Comparison of ENCODE assay signal across 8 cellular contexts in genomic region chr11:60887531-60887930, GRCh38. TPM values are rescaled to one million over a fixed set of nuclear protein-coding genes. Genes with fewer than 3 reads are reported as not detected.
DNase-seq lines count a peak whose midpoint lies in the region; ATAC-seq and TF ChIP-seq lines count a peak whose summit lies in the region.

No MANE protein-coding gene starts in this region.

- H3K4me1 Mint-ChIP-seq in activated CD4-positive, alpha-beta T cell treated with anti-CD3 and anti-CD28 coated beads for 36 hours: no peaks in the 10 kb centered on the region

- POLR2A ChIA-PET in activated CD4-positive, alpha-beta T cell treated with anti-CD3 and anti-CD28 coated beads for 36 hours (lab: Charles Lee): interaction anchor here (0.8 to 1.1 kb wide), 3 partner anchors 24 to 85 kb away, joined by 3 to 5 read pairs (median 4); no protein-coding TSS in a partner anchor
- POLR2A ChIA-PET in OCI-LY7 (lab: Charles Lee): interaction anchor here (1.2 to 1.5 kb wide), 3 partner anchors 9 to 55 kb away, joined by 3 to 7 read pairs (median 4); no protein-coding TSS in a partner anchor

- H3K27me3 ChIP-seq in body of pancreas (no peaks in the 10 kb centered on the region), aorta (ENCODE audit: control insufficient read depth in 1 of 2, insufficient read depth in 2 of 2, low read length in 1 of 2) (no peaks in the 10 kb centered on the region)

- no peak overlapping the region for H3K4me2 ChIP-seq in OCI-LY7 (ENCODE audit: low read length)

- no peaks in the 10 kb centered on the region for H4K20me1 ChIP-seq in OCI-LY7 (ENCODE audit: insufficient read depth, low read length)

- H3K9me3 ChIP-seq in OCI-LY7 (ENCODE audit: low read length) (no peaks in the 10 kb centered on the region), body of pancreas (no peaks in the 10 kb centered on the region), aorta (ENCODE audit: control insufficient read depth, low read length) (no peaks in the 10 kb centered on the region)

- no peaks in the 10 kb centered on the region for H3K79me2 ChIP-seq in OCI-LY7 (ENCODE audit: insufficient read depth, low read depth, low read length)

- H3K9me2 ChIP-seq in OCI-LY7 (ENCODE audit: insufficient read depth, low read length): no peaks in the 10 kb centered on the region

- WGBS in body of pancreas, 2 donors: 50 to 66% methylated on average over 4 to 5 of the region's 5 CpGs
- WGBS in aorta, 2 donors: 60 to 61% methylated on average over 5 of the region's 5 CpGs

- peak; percentile 60 for DNase-seq in activated CD4-positive, alpha-beta T cell treated with anti-CD3 and anti-CD28 coated beads for 36 hours
- DNase-seq in activated CD4-positive, alpha-beta T cell treated with anti-CD3 and anti-CD28 coated beads for 1 hour: no peak
- peak; percentile 16 for DNase-seq in HPDE6-E6E7 (ENCODE audit: extremely low spot score)
- peak; percentile 57 for DNase-seq in OCI-LY7 (ENCODE audit: low spot score)
- DNase-seq in body of pancreas: peak; percentile 41 to 66 (median 60)
- DNase-seq in left colon: peak in 1 of 2 donors; percentile 72
- no peak for DNase-seq in aorta

- peaks cover 38% of the 10 kb centered on the region for H3K36me3 Mint-ChIP-seq in activated CD4-positive, alpha-beta T cell treated with anti-CD3 and anti-CD28 coated beads for 36 hours (ENCODE audit: low read depth)

- H3K4me1 ChIP-seq in OCI-LY7 (ENCODE audit: insufficient read depth, low read length, poor library complexity, severe bottlenecking): no peaks in the 10 kb centered on the region
- H3K4me1 ChIP-seq in body of pancreas: no peaks in the 10 kb centered on the region
- H3K4me1 ChIP-seq in aorta (ENCODE audit: control insufficient read depth in 1 of 2, insufficient read depth in 2 of 2, low read length in 2 of 2): no peaks in the 10 kb centered on the region

- no TSS peak for BruUV-seq in OCI-LY7 (replicated peaks; lab: Mats Ljungman, UMichigan)

- H3K36me3 ChIP-seq in OCI-LY7 (ENCODE audit: insufficient read depth, low read length) (peaks cover 44% of the 10 kb centered on the region), body of pancreas (replicated peaks in 1 of 2; ENCODE audit: insufficient read depth in 1 of 2, low read depth in 2 of 2) (peaks cover 0 to 5% of the 10 kb centered on the region in 2 donors), aorta (ENCODE audit: control insufficient read depth in 1 of 2, insufficient read depth in 2 of 2, low read length in 1 of 2) (no peaks in the 10 kb centered on the region)

- TF ChIP-seq CTCF in OCI-LY7 (conservative IDR thresholded peaks at IDR 0.05; ENCODE audit: low read length) (peak; percentile 79), body of pancreas (IDR thresholded peaks at IDR 0.05) (peak in 6 of 7 experiments; percentile 13 to 61 (median 50))

- H3K9me3 Mint-ChIP-seq in activated CD4-positive, alpha-beta T cell treated with anti-CD3 and anti-CD28 coated beads for 36 hours (ENCODE audit: low read depth): no peaks in the 10 kb centered on the region

- TF ChIP-seq POLR2A in body of pancreas (IDR thresholded peaks at IDR 0.05): no peak

- CTCF ChIA-PET in activated CD4-positive, alpha-beta T cell treated with anti-CD3 and anti-CD28 coated beads for 36 hours (lab: Charles Lee): interaction anchor here (0.5 to 3.6 kb wide), 13 partner anchors 9 to 299 kb away, joined by 3 to 74 read pairs (median 4); no protein-coding TSS in a partner anchor
- CTCF ChIA-PET in OCI-LY7 (lab: Charles Lee; ENCODE audit: unreplicated experiment): interaction anchor here (0.8 to 1.4 kb wide), 5 partner anchors 12 to 60 kb away, joined by 3 to 26 read pairs (median 6); partner anchors contain the start of gene TMEM109

- no peak overlapping the region for H3K27ac Mint-ChIP-seq in activated CD4-positive, alpha-beta T cell treated with anti-CD3 and anti-CD28 coated beads for 36 hours

- ATAC-seq in activated CD4-positive, alpha-beta T cell treated with anti-CD3 and anti-CD28 coated beads for 36 hours: peak; percentile 90
- peak; percentile 77 for ATAC-seq in body of pancreas
- peak; percentile 95 for ATAC-seq in left colon
- ATAC-seq in aorta (ENCODE audit: low FRiP score): peak; percentile 44
- ATAC-seq in HG02970 (IDR thresholded peaks at IDR 0.05; ENCODE audit: low FRiP score, unreplicated experiment): no peak

- H2AFZ ChIP-seq in OCI-LY7 (ENCODE audit: low read length): no peak overlapping the region

- H3K27me3 Mint-ChIP-seq in activated CD4-positive, alpha-beta T cell treated with anti-CD3 and anti-CD28 coated beads for 36 hours: no peaks in the 10 kb centered on the region

- H3K4me3 ChIP-seq in OCI-LY7 (ENCODE audit: low read depth, low read length, poor library complexity, severe bottlenecking) (no peak overlapping the region), body of pancreas (no peak overlapping the region), aorta (ENCODE audit: low read length in 2 of 2) (no peak overlapping the region)

- no peak overlapping the region for H3K4me3 Mint-ChIP-seq in activated CD4-positive, alpha-beta T cell treated with anti-CD3 and anti-CD28 coated beads for 36 hours

- H3K27ac ChIP-seq in OCI-LY7 (ENCODE audit: low read depth, low read length, poor library complexity, severe bottlenecking) (no peak overlapping the region), body of pancreas (no peak overlapping the region), aorta (ENCODE audit: low read depth in 1 of 2, low read length in 2 of 2) (no peak overlapping the region)

- intact Hi-C loops in activated CD4-positive, alpha-beta T cell treated with anti-CD3 and anti-CD28 coated beads for 36 hours (cut with DNase I, micrococcal nuclease): loop anchor here (1.0 kb wide), 2 partner anchors 56 to 112 kb away; no protein-coding TSS in a partner anchor
- intact Hi-C loops in OCI-LY7 (cut with micrococcal nuclease; ENCODE audit: unreplicated experiment): loop anchor here (1.0 kb wide), 2 partner anchors 56 to 112 kb away; no protein-coding TSS in a partner anchor
- intact Hi-C loops in body of pancreas (cut with DNase I): no loop called here
- intact Hi-C loops in left colon (cut with DNase I, micrococcal nuclease): loop anchor here in 1 of 2 donors (5.0 kb wide), 1 partner anchor 55 kb away; no protein-coding TSS in a partner anchor
- intact Hi-C loops in aorta (cut with DNase I): no loop called here

RNA-seq across cellular contexts. Expression of gene PRPF19, which starts 18.9 kb away (rescaled TPM):
- 100 to 1,000 TPM; 148 to 197 TPM for total RNA-seq in activated CD4-positive, alpha-beta T cell treated with anti-CD3 and anti-CD28 coated beads for 36 hours
- 95.2 and 120 TPM in 2 replicates for total RNA-seq in OCI-LY7 (2014; rRNA removed; shearing (Covaris generic))
- total RNA-seq in OCI-LY7 (2022): 135 and 153 TPM in 2 replicates
- total RNA-seq in body of pancreas: 10 to 100 TPM; 22.1 to 27.0 TPM
- 10 to 100 TPM; 55.8 to 58.8 TPM for total RNA-seq in left colon
- total RNA-seq in aorta: 10 to 100 TPM; 47.7 to 55.6 TPM
- 10 to 100 TPM; 31.3 to 39.2 TPM for polyA plus RNA-seq in aorta

RNA-seq across cellular contexts. Expression of gene ZP1, which starts 20.2 kb away (rescaled TPM):
- total RNA-seq in activated CD4-positive, alpha-beta T cell treated with anti-CD3 and anti-CD28 coated beads for 36 hours: not detected
- not detected in 2 replicates for total RNA-seq in OCI-LY7 (2014; rRNA removed; shearing (Covaris generic))
- total RNA-seq in OCI-LY7 (2022) (not detected in 2 replicates), body of pancreas (not detected), left colon (under 1 TPM in 1 of 2 donors, not detected in 1; 0.17 TPM), aorta (not detected)
- polyA plus RNA-seq in aorta: not detected

RNA-seq across cellular contexts. Expression of gene TMEM109, which starts 26.4 kb away (rescaled TPM):
- 10 to 100 TPM; 80.3 to 89.1 TPM for total RNA-seq in activated CD4-positive, alpha-beta T cell treated with anti-CD3 and anti-CD28 coated beads for 36 hours
- 57.0 and 62.4 TPM in 2 replicates for total RNA-seq in OCI-LY7 (2014; rRNA removed; shearing (Covaris generic))
- total RNA-seq in OCI-LY7 (2022) (67.8 and 68.6 TPM in 2 replicates), body of pancreas (10 to 100 TPM; 59.9 to 62.6 TPM), left colon (10 to 100 TPM; 32.0 to 39.7 TPM), aorta (100 to 1,000 TPM; 105 to 127 TPM)
- polyA plus RNA-seq in aorta: 100 to 1,000 TPM in 1 of 2 donors, 10 to 100 TPM in 1; 82.4 to 148 TPM

RNA-seq across cellular contexts. Expression of gene PTGDR2, which starts 31.8 kb away (rescaled TPM):
- under 1 TPM; 0.11 to 0.18 TPM for total RNA-seq in activated CD4-positive, alpha-beta T cell treated with anti-CD3 and anti-CD28 coated beads for 36 hours
- 0.19 TPM in 1 of 2 replicates, not detected in the other for total RNA-seq in OCI-LY7 (2014; rRNA removed; shearing (Covaris generic))
- not detected in 2 replicates for total RNA-seq in OCI-LY7 (2022)
- total RNA-seq in body of pancreas: 1 to 10 TPM in 1 of 2 donors, under 1 TPM in 1; 0.52 to 1.3 TPM
- total RNA-seq in left colon: 1 to 10 TPM; 4.6 to 6.4 TPM
- under 1 TPM; 0.13 to 0.21 TPM for total RNA-seq in aorta
- under 1 TPM; 0.10 to 0.25 TPM for polyA plus RNA-seq in aorta

RNA-seq across cellular contexts. Expression of gene TMEM132A, which starts 36.7 kb away (rescaled TPM):
- 1 to 10 TPM; 1.9 to 2.0 TPM for total RNA-seq in activated CD4-positive, alpha-beta T cell treated with anti-CD3 and anti-CD28 coated beads for 36 hours
- total RNA-seq in OCI-LY7 (2014; rRNA removed; shearing (Covaris generic)): 5.0 and 8.9 TPM in 2 replicates
- total RNA-seq in OCI-LY7 (2022) (5.5 and 7.5 TPM in 2 replicates), body of pancreas (10 to 100 TPM in 1 of 2 donors, 1 to 10 TPM in 1; 9.3 to 12.2 TPM), left colon (1 to 10 TPM; 7.8 to 9.2 TPM), aorta (1 to 10 TPM; 4.5 to 8.9 TPM)
- 1 to 10 TPM; 1.6 to 2.5 TPM for polyA plus RNA-seq in aorta

Comparison
In these comparisons a context has a peak if more than half of its experiments do, and no peak if none do; other contexts are left out.
1. DNase-seq: peak in activated CD4-positive, alpha-beta T cell treated with anti-CD3 and anti-CD28 coated beads for 36 hours (single experiment), HPDE6-E6E7 (single experiment), OCI-LY7 (single experiment) and body of pancreas (4 of 4); none in activated CD4-positive, alpha-beta T cell treated with anti-CD3 and anti-CD28 coated beads for 1 hour (single experiment) and aorta (0 of 2).
2. intact Hi-C loops: an anchor here in activated CD4-positive, alpha-beta T cell treated with anti-CD3 and anti-CD28 coated beads for 36 hours (1.0 kb wide) and OCI-LY7 (1.0 kb wide); none called in body of pancreas and aorta.